ENCODE assay signal across 23 cellular contexts in genomic region chr17:81332949-81333570, GRCh38. TPM values are rescaled to one million over a fixed set of nuclear protein-coding genes. Genes with fewer than 3 reads are reported as not detected.
DNase-seq lines count a peak whose midpoint lies in the region; ATAC-seq and TF ChIP-seq lines count a peak whose summit lies in the region.
"Had no signal": no experiment of that assay in that cellular context is flagged by ENCODE, and none has a peak within 500 bp of the region (broad histone marks: within the 10 kb centered on the region; RNA-seq: fewer than 3 reads in every experiment).

No MANE protein-coding gene starts in this region.

- H3K27me3 Mint-ChIP-seq in glutamatergic neuron (ENCODE audit: unreplicated experiment) = peaks cover 5% of the 10 kb centered on the region
- no peaks in the 10 kb centered on the region for H3K27me3 Mint-ChIP-seq in type B pancreatic cell

- H3K9me3 Mint-ChIP-seq in glutamatergic neuron (ENCODE audit: unreplicated experiment) (peaks cover 10% of the 10 kb centered on the region), type B pancreatic cell (no peaks in the 10 kb centered on the region)
- H3K9me3 Mint-ChIP-seq: HFFc6; memory B cell; stimulated activated effector memory CD8-positive, alpha-beta T cell treated with anti-CD3 and anti-CD28 coated beads, Interleukin-12 subunit alpha, Interleukin-12 subunit beta, amount 100 ng/mL, for 72 hours had no signal

- H3K27ac Mint-ChIP-seq in glutamatergic neuron (ENCODE audit: unreplicated experiment) (peak overlapping the region; percentile 52), type B pancreatic cell (peak overlapping the region; percentile 48)
- H3K27ac Mint-ChIP-seq: HFFc6; memory B cell; stimulated activated effector memory CD8-positive, alpha-beta T cell treated with anti-CD3 and anti-CD28 coated beads, Interleukin-12 subunit alpha, Interleukin-12 subunit beta, amount 100 ng/mL, for 72 hours; T-helper 17 cell had no signal

- no peak for TF ChIP-seq POLR2A in GM18505 (IDR thresholded peaks at IDR 0.05; ENCODE audit: borderline replicate concordance, extremely low read depth, insufficient read depth, insufficient read length)

- no peaks in the 10 kb centered on the region for H3K36me3 Mint-ChIP-seq in glutamatergic neuron (ENCODE audit: unreplicated experiment)
- no peaks in the 10 kb centered on the region for H3K36me3 Mint-ChIP-seq in type B pancreatic cell
- H3K36me3 Mint-ChIP-seq: memory B cell; stimulated activated effector memory CD8-positive, alpha-beta T cell treated with anti-CD3 and anti-CD28 coated beads, Interleukin-12 subunit alpha, Interleukin-12 subunit beta, amount 100 ng/mL, for 72 hours had no signal

- peaks cover 18% of the 10 kb centered on the region for H3K4me1 Mint-ChIP-seq in glutamatergic neuron (ENCODE audit: low read depth, unreplicated experiment)
- peaks cover 37% of the 10 kb centered on the region for H3K4me1 Mint-ChIP-seq in type B pancreatic cell (ENCODE audit: unreplicated experiment)
- H3K4me1 Mint-ChIP-seq: stimulated activated effector memory CD8-positive, alpha-beta T cell treated with anti-CD3 and anti-CD28 coated beads, Interleukin-12 subunit alpha, Interleukin-12 subunit beta, amount 100 ng/mL, for 72 hours; T-helper 17 cell had no signal

- ATAC-seq in GM18505 (IDR thresholded peaks at IDR 0.05; ENCODE audit: unreplicated experiment) (no peak), GM21360 (IDR thresholded peaks at IDR 0.05; ENCODE audit: unreplicated experiment) (no peak), GM19324 (IDR thresholded peaks at IDR 0.05; ENCODE audit: low FRiP score, unreplicated experiment) (no peak)
- ATAC-seq: stimulated activated effector memory CD8-positive, alpha-beta T cell treated with anti-CD3 and anti-CD28 coated beads, Interleukin-12 subunit alpha, Interleukin-12 subunit beta, amount 100 ng/mL, for 72 hours; T-helper 17 cell had no signal

- TF ChIP-seq CTCF in glutamatergic neuron (IDR thresholded peaks at IDR 0.05; ENCODE audit: partially characterized antibody, unreplicated experiment) = no peak
- no peak for TF ChIP-seq CTCF in type B pancreatic cell (conservative IDR thresholded peaks at IDR 0.05)

- H3K4me3 Mint-ChIP-seq in glutamatergic neuron (ENCODE audit: unreplicated experiment) (peak overlapping the region; percentile 56), type B pancreatic cell (peak overlapping the region; percentile 39)
- H3K4me3 Mint-ChIP-seq: CD14-positive monocyte; HFFc6; memory B cell; stimulated activated effector memory CD8-positive, alpha-beta T cell treated with anti-CD3 and anti-CD28 coated beads, Interleukin-12 subunit alpha, Interleukin-12 subunit beta, amount 100 ng/mL, for 72 hours; T-helper 17 cell had no signal

- DNase-seq in SHP77 (lab: John Stamatoyannopoulos, UW) (peak; percentile 45 to 62), SHP77 treated with DMSO at 0.1 percent for 48 hours (lab: John Stamatoyannopoulos, UW) (no peak), NCI-H345 (lab: John Stamatoyannopoulos, UW) (peak; percentile 34), glutamatergic neuron (peak; percentile 24), type B pancreatic cell (ENCODE audit: extremely low spot score, unreplicated experiment) (no peak)
- DNase-seq: ACHN; activated gamma-delta T cell; cerebellar nuclear complex; HFFc6; KBM-7; NCI-H1694 treated with DMSO at 0.1 percent for 48 hours; NCI-H446 treated with DMSO at 0.1 percent for 48 hours; SK-N-SH; spleen; stimulated activated CD4-positive, alpha-beta T cell treated with anti-CD3 and anti-CD28 coated beads, Interleukin-2, amount 100 ng/mL, for 48 hours; T-helper 17 cell; uterus had no signal

RNA-seq across cellular contexts. Expression of gene SLC38A10, which starts 38.0 kb away (rescaled TPM):
- total RNA-seq in glutamatergic neuron (ENCODE audit: unreplicated experiment) (92.4 TPM), type B pancreatic cell (ENCODE audit: low replicate concordance) (85.0 and 118 TPM in 2 replicates)

Comparison
In these comparisons a context has a peak if more than half of its experiments do, and no peak if none do; other contexts are left out.
1. DNase-seq: peak in SHP77 (2 of 2), NCI-H345 (single experiment) and glutamatergic neuron (single experiment); none in SHP77 treated with DMSO at 0.1 percent for 48 hours (single experiment) and type B pancreatic cell (single experiment).